ENCODE assay signal across 8 cellular contexts in the genomic region with DNA sequence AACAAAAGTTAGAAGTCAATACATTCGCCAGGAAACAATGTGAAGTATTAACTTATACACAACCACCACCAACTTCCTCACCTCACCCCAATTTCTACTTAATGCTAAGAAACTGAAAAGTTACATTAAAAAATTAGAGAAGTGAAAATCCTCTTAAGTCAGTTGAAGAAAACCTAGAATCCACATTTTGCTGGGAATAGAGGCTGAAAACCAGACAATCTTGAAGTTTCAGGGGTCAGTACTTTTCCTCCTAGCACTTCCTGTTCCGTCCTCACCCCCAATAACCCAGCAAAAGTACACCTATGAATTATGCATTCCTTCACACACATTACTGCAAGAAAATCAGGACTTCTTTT. TPM values are rescaled to one million over a fixed set of nuclear protein-coding genes. Genes with fewer than 3 reads are reported as not detected.
A peak's percentile ranks its signal among the peaks of the same experiment; 100 is the strongest.
DNase-seq lines count a peak whose midpoint lies in the region; ATAC-seq and TF ChIP-seq lines count a peak whose summit lies in the region.

No MANE protein-coding gene starts in this region.

- no peaks in the 10 kb centered on the region for H3K9me3 ChIP-seq in subcutaneous abdominal adipose tissue (ENCODE audit: control insufficient read depth in 5 of 5, low read length in 5 of 5)

- peak overlapping the region; percentile 64 for H3K4me3 Mint-ChIP-seq in activated naive CD4-positive, alpha-beta T cell treated with anti-CD3 and anti-CD28 coated beads, Interleukin-2, amount 10 ng/mL, durations not matched to agents 7 days and 5 days
- H3K4me3 Mint-ChIP-seq in activated CD8-positive, alpha-beta T cell treated with anti-CD3 and anti-CD28 coated beads for 36 hours, result peak overlapping the region; percentile 59
- H3K4me3 Mint-ChIP-seq in type B pancreatic cell, result no peak overlapping the region

- intact Hi-C loops in activated CD8-positive, alpha-beta T cell treated with anti-CD3 and anti-CD28 coated beads for 36 hours (cut with micrococcal nuclease), result no loop called here

- H3K36me3 Mint-ChIP-seq in activated naive CD4-positive, alpha-beta T cell treated with anti-CD3 and anti-CD28 coated beads, Interleukin-2, amount 10 ng/mL, durations not matched to agents 7 days and 5 days, result peaks cover 11% of the 10 kb centered on the region
- H3K36me3 Mint-ChIP-seq in activated CD8-positive, alpha-beta T cell treated with anti-CD3 and anti-CD28 coated beads for 36 hours (ENCODE audit: low read depth), result peaks cover 30% of the 10 kb centered on the region
- no peaks in the 10 kb centered on the region for H3K36me3 Mint-ChIP-seq in type B pancreatic cell

- POLR2A ChIA-PET in activated CD8-positive, alpha-beta T cell treated with anti-CD3 and anti-CD28 coated beads for 36 hours (lab: Charles Lee), result no interaction called here

- no peak overlapping the region for H3K9ac ChIP-seq in subcutaneous abdominal adipose tissue (ENCODE audit: low read length in 5 of 5)

- no peaks in the 10 kb centered on the region for H3K27me3 Mint-ChIP-seq in activated naive CD4-positive, alpha-beta T cell treated with anti-CD3 and anti-CD28 coated beads, Interleukin-2, amount 10 ng/mL, durations not matched to agents 7 days and 5 days
- H3K27me3 Mint-ChIP-seq in activated CD8-positive, alpha-beta T cell treated with anti-CD3 and anti-CD28 coated beads for 36 hours, result no peaks in the 10 kb centered on the region
- H3K27me3 Mint-ChIP-seq in type B pancreatic cell, result no peaks in the 10 kb centered on the region

- peak; percentile 35 for ATAC-seq in HG02870 (IDR thresholded peaks at IDR 0.05; ENCODE audit: unreplicated experiment)
- no peak for ATAC-seq in activated CD8-positive, alpha-beta T cell treated with anti-CD3 and anti-CD28 coated beads for 36 hours

- H3K4me1 ChIP-seq in subcutaneous abdominal adipose tissue (ENCODE audit: control insufficient read depth in 5 of 5, insufficient read depth in 5 of 5, low read length in 5 of 5), result peaks cover 0 to 45% (median 24%) of the 10 kb centered on the region in 5 donors

- DNase-seq in activated naive CD4-positive, alpha-beta T cell treated with anti-CD3 and anti-CD28 coated beads, Interleukin-2, amount 10 ng/mL, durations not matched to agents 7 days and 5 days, result no peak
- no peak for DNase-seq in activated naive CD4-positive, alpha-beta T cell treated with anti-CD3 and anti-CD28 coated beads, Interleukin-2, amount 50 U/mL, for 16 hours
- DNase-seq in activated CD8-positive, alpha-beta T cell treated with anti-CD3 and anti-CD28 coated beads for 36 hours, result no peak
- DNase-seq in type B pancreatic cell (ENCODE audit: extremely low spot score, unreplicated experiment), result no peak
- DNase-seq in mucosa of gallbladder (ENCODE audit: low spot score), result no peak
- no peak for DNase-seq in NCI-H146 (lab: John Stamatoyannopoulos, UW)

- no peaks in the 10 kb centered on the region for H3K9me3 Mint-ChIP-seq in activated naive CD4-positive, alpha-beta T cell treated with anti-CD3 and anti-CD28 coated beads, Interleukin-2, amount 10 ng/mL, durations not matched to agents 7 days and 5 days
- H3K9me3 Mint-ChIP-seq in activated CD8-positive, alpha-beta T cell treated with anti-CD3 and anti-CD28 coated beads for 36 hours, result no peaks in the 10 kb centered on the region
- H3K9me3 Mint-ChIP-seq in type B pancreatic cell, result no peaks in the 10 kb centered on the region

- H3K27me3 ChIP-seq in subcutaneous abdominal adipose tissue (ENCODE audit: control insufficient read depth in 5 of 5, insufficient read depth in 4 of 5, low read length in 5 of 5), result no peaks in the 10 kb centered on the region

- H3K4me1 Mint-ChIP-seq in activated naive CD4-positive, alpha-beta T cell treated with anti-CD3 and anti-CD28 coated beads, Interleukin-2, amount 10 ng/mL, durations not matched to agents 7 days and 5 days, result peaks cover 70% of the 10 kb centered on the region
- H3K4me1 Mint-ChIP-seq in activated CD8-positive, alpha-beta T cell treated with anti-CD3 and anti-CD28 coated beads for 36 hours (ENCODE audit: low read depth), result peaks cover 74% of the 10 kb centered on the region
- peaks cover 44% of the 10 kb centered on the region for H3K4me1 Mint-ChIP-seq in type B pancreatic cell (ENCODE audit: unreplicated experiment)

- TF ChIP-seq CTCF in activated CD8-positive, alpha-beta T cell treated with anti-CD3 and anti-CD28 coated beads for 36 hours (IDR thresholded peaks at IDR 0.05), result no peak
- TF ChIP-seq CTCF in type B pancreatic cell (conservative IDR thresholded peaks at IDR 0.05), result no peak

- H3K27ac Mint-ChIP-seq in activated naive CD4-positive, alpha-beta T cell treated with anti-CD3 and anti-CD28 coated beads, Interleukin-2, amount 10 ng/mL, durations not matched to agents 7 days and 5 days, result peak overlapping the region; percentile 70
- H3K27ac Mint-ChIP-seq in activated CD8-positive, alpha-beta T cell treated with anti-CD3 and anti-CD28 coated beads for 36 hours, result peak overlapping the region; percentile 56
- H3K27ac Mint-ChIP-seq in type B pancreatic cell, result no peak overlapping the region

- no peaks in the 10 kb centered on the region for H3K36me3 ChIP-seq in subcutaneous abdominal adipose tissue (ENCODE audit: control insufficient read depth in 5 of 5, insufficient read depth in 5 of 5, low read length in 5 of 5)

- CTCF ChIA-PET in activated naive CD4-positive, alpha-beta T cell treated with anti-CD3 and anti-CD28 coated beads, Interleukin-2, amount 10 ng/mL, durations not matched to agents 7 days and 5 days (lab: Charles Lee), result interaction anchor here (1.1 to 1.7 kb wide), 2 partner anchors 25 to 35 kb away, joined by 3 to 10 read pairs; no protein-coding TSS in a partner anchor
- CTCF ChIA-PET in activated CD8-positive, alpha-beta T cell treated with anti-CD3 and anti-CD28 coated beads for 36 hours (lab: Charles Lee), result interaction anchor here (0.8 to 1.6 kb wide), 3 partner anchors 16 to 93 kb away, joined by 3 to 4 read pairs (median 3); partner anchors contain the start of gene ENOSF1

- H3K27ac ChIP-seq in subcutaneous abdominal adipose tissue (ENCODE audit: low read depth, low read length), result peak overlapping the region; percentile 2

- peak overlapping the region in 2 of 5 donors; percentile 1 to 26 for H3K4me3 ChIP-seq in subcutaneous abdominal adipose tissue (ENCODE audit: low read depth in 1 of 5, low read length in 5 of 5)

RNA-seq across cellular contexts. Expression of gene YES1, which starts 6.3 kb away (rescaled TPM):
- total RNA-seq in activated CD8-positive, alpha-beta T cell treated with anti-CD3 and anti-CD28 coated beads for 36 hours, result 10 to 100 TPM; 38.8 to 40.0 TPM
- 38.8 and 48.5 TPM in 2 replicates for total RNA-seq in type B pancreatic cell (ENCODE audit: low replicate concordance)
- 46.0 TPM for total RNA-seq in mucosa of gallbladder
